In genomic region chr12:50241178-50241577, GRCh38 we compare ENCODE assay signal across 1 cellular context.
A peak's percentile ranks its signal among the peaks of the same experiment; 100 is the strongest.
TF ChIP-seq lines count a peak whose summit lies in the region.

No MANE protein-coding gene starts in this region.

TF ChIP-seq in HepG2, 621 proteins besides CTCF, POLR2A, EP300 and RAD21 (continued from another document and continues in another):
- TF ChIP-seq ARNTL (CRISPR knock-in tag; IDR thresholded peaks at IDR 0.05) (no peak), STAG1 (CRISPR knock-in tag; IDR thresholded peaks at IDR 0.05) (no peak), CSRNP2 (CRISPR knock-in tag; conservative IDR thresholded peaks at IDR 0.05; ENCODE audit: low read depth) (no peak), GTF2F1 (IDR thresholded peaks at IDR 0.05; ENCODE audit: low read length) (no peak), MXD4 (CRISPR knock-in tag; IDR thresholded peaks at IDR 0.05) (no peak), KMT2B (CRISPR knock-in tag; IDR thresholded peaks at IDR 0.05) (peak; percentile 19; the same call in 1 of the 2 replicates), ZGPAT (CRISPR knock-in tag; IDR thresholded peaks at IDR 0.05) (peak; percentile 39; the same call in 1 of the 2 replicates), RELA (CRISPR knock-in tag; IDR thresholded peaks at IDR 0.05) (no peak), GABPA (IDR thresholded peaks at IDR 0.05; ENCODE audit: low read depth, low read length) (no peak), GABPA (CRISPR knock-in tag; IDR thresholded peaks at IDR 0.05; ENCODE audit: low read depth) (no peak), HCFC1 (IDR thresholded peaks at IDR 0.05; ENCODE audit: low read depth, low read length) (no peak), ZNF280D (CRISPR knock-in tag; IDR thresholded peaks at IDR 0.05) (no peak), ZNF75D (CRISPR knock-in tag; IDR thresholded peaks at IDR 0.05; ENCODE audit: borderline replicate concordance) (no peak), ZNF530 (CRISPR knock-in tag; IDR thresholded peaks at IDR 0.05; ENCODE audit: low read depth) (no peak), ZNF577 (CRISPR knock-in tag; IDR thresholded peaks at IDR 0.05; ENCODE audit: borderline replicate concordance, low read depth) (no peak), ATM (IDR thresholded peaks at IDR 0.05; ENCODE audit: borderline replicate concordance) (no peak), FOXA1 (IDR thresholded peaks at IDR 0.05) (peak; percentile 97), FOXA1 (CRISPR knock-in tag; IDR thresholded peaks at IDR 0.05) (peak; percentile 97), ZNF549 (CRISPR knock-in tag; IDR thresholded peaks at IDR 0.05) (no peak), TARDBP (CRISPR knock-in tag; IDR thresholded peaks at IDR 0.05) (peak; percentile 23; the same call in 1 of the 2 replicates), SYNCRIP (IDR thresholded peaks at IDR 0.05; ENCODE audit: insufficient read depth, low read depth, low read length) (no peak), THAP11 (CRISPR knock-in tag; IDR thresholded peaks at IDR 0.05) (peak; percentile 33; the same call in 1 of the 2 replicates), TBP (CRISPR knock-in tag; IDR thresholded peaks at IDR 0.05) (no peak), XRCC5 (optimal IDR thresholded peaks at IDR 0.05; ENCODE audit: low read length) (no peak), ZNF350 (CRISPR knock-in tag; IDR thresholded peaks at IDR 0.05; ENCODE audit: borderline replicate concordance, low read depth) (no peak), ZC3H13 (CRISPR knock-in tag; IDR thresholded peaks at IDR 0.05) (no peak), RBM22 (optimal IDR thresholded peaks at IDR 0.05; ENCODE audit: low read length) (no peak), AKAP8 (CRISPR knock-in tag; IDR thresholded peaks at IDR 0.05) (no peak), SOX5 (CRISPR knock-in tag; IDR thresholded peaks at IDR 0.05; ENCODE audit: borderline replicate concordance) (peak; percentile 63; the same call in 1 of the 2 replicates), RCOR2 (CRISPR knock-in tag; IDR thresholded peaks at IDR 0.05) (no peak; the same call in 1 of the 2 replicates), ZNF296 (CRISPR knock-in tag; conservative IDR thresholded peaks at IDR 0.05) (no peak), FOXM1 (CRISPR knock-in tag; IDR thresholded peaks at IDR 0.05) (no peak), EZH2 (conservative IDR thresholded peaks at IDR 0.05; ENCODE audit: low read depth, low read length) (no peak), ZNF598 (CRISPR knock-in tag; IDR thresholded peaks at IDR 0.05; ENCODE audit: borderline replicate concordance) (no peak), ZNF281 (CRISPR knock-in tag; IDR thresholded peaks at IDR 0.05; ENCODE audit: borderline replicate concordance) (no peak), ZNF607 (CRISPR knock-in tag; IDR thresholded peaks at IDR 0.05; ENCODE audit: borderline replicate concordance) (no peak), ELF1 (CRISPR knock-in tag; IDR thresholded peaks at IDR 0.05) (no peak), MEIS1 (CRISPR knock-in tag; IDR thresholded peaks at IDR 0.05; ENCODE audit: borderline replicate concordance) (no peak), MAF1 (CRISPR knock-in tag; IDR thresholded peaks at IDR 0.05; ENCODE audit: borderline replicate concordance) (no peak), RFX5 (IDR thresholded peaks at IDR 0.05; ENCODE audit: low read depth, low read length) (no peak), ZNF670 (CRISPR knock-in tag; IDR thresholded peaks at IDR 0.05; ENCODE audit: borderline replicate concordance) (no peak), ZNF333 (CRISPR knock-in tag; IDR thresholded peaks at IDR 0.05; ENCODE audit: borderline replicate concordance) (no peak), MED8 (CRISPR knock-in tag; IDR thresholded peaks at IDR 0.05; ENCODE audit: insufficient replicate concordance) (no peak), TSC22D2 (CRISPR knock-in tag; IDR thresholded peaks at IDR 0.05; ENCODE audit: borderline replicate concordance) (no peak), ISL2 (CRISPR knock-in tag; IDR thresholded peaks at IDR 0.05) (peak; percentile 80), ZNF484 (CRISPR knock-in tag; IDR thresholded peaks at IDR 0.05; ENCODE audit: borderline replicate concordance, low read depth) (no peak), HMGA1 (CRISPR knock-in tag; conservative IDR thresholded peaks at IDR 0.05) (no peak), MLLT10 (CRISPR knock-in tag; IDR thresholded peaks at IDR 0.05) (no peak), ZFYVE20 (CRISPR knock-in tag; IDR thresholded peaks at IDR 0.05; ENCODE audit: borderline replicate concordance, low read depth) (no peak), ZBTB44 (CRISPR knock-in tag; IDR thresholded peaks at IDR 0.05) (no peak), ZBTB20 (CRISPR knock-in tag; IDR thresholded peaks at IDR 0.05; ENCODE audit: borderline replicate concordance, low read depth) (no peak), SRF (IDR thresholded peaks at IDR 0.05; ENCODE audit: low read depth, low read length) (no peak)
- TF ChIP-seq, protein P1, sequence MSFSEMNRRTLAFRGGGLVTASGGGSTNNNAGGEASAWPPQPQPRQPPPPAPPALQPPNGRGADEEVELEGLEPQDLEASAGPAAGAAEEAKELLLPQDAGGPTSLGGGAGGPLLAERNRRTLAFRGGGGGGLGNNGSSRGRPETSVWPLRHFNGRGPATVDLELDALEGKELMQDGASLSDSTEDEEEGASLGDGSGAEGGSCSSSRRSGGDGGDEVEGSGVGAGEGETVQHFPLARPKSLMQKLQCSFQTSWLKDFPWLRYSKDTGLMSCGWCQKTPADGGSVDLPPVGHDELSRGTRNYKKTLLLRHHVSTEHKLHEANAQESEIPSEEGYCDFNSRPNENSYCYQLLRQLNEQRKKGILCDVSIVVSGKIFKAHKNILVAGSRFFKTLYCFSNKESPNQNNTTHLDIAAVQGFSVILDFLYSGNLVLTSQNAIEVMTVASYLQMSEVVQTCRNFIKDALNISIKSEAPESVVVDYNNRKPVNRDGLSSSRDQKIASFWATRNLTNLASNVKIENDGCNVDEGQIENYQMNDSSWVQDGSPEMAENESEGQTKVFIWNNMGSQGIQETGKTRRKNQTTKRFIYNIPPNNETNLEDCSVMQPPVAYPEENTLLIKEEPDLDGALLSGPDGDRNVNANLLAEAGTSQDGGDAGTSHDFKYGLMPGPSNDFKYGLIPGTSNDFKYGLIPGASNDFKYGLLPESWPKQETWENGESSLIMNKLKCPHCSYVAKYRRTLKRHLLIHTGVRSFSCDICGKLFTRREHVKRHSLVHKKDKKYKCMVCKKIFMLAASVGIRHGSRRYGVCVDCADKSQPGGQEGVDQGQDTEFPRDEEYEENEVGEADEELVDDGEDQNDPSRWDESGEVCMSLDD (CRISPR knock-in tag; IDR thresholded peaks at IDR 0.05; ENCODE audit: borderline replicate concordance) = no peak
- TF ChIP-seq, protein P2, sequence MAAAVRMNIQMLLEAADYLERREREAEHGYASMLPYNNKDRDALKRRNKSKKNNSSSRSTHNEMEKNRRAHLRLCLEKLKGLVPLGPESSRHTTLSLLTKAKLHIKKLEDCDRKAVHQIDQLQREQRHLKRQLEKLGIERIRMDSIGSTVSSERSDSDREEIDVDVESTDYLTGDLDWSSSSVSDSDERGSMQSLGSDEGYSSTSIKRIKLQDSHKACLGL (CRISPR knock-in tag; IDR thresholded peaks at IDR 0.05) = no peak
- TF ChIP-seq, protein P3, sequence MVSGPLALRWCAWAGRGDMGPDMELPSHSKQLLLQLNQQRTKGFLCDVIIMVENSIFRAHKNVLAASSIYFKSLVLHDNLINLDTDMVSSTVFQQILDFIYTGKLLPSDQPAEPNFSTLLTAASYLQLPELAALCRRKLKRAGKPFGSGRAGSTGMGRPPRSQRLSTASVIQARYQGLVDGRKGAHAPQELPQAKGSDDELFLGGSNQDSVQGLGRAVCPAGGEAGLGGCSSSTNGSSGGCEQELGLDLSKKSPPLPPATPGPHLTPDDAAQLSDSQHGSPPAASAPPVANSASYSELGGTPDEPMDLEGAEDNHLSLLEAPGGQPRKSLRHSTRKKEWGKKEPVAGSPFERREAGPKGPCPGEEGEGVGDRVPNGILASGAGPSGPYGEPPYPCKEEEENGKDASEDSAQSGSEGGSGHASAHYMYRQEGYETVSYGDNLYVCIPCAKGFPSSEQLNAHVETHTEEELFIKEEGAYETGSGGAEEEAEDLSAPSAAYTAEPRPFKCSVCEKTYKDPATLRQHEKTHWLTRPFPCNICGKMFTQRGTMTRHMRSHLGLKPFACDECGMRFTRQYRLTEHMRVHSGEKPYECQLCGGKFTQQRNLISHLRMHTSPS (CRISPR knock-in tag; IDR thresholded peaks at IDR 0.05; ENCODE audit: low read depth) = no peak
- TF ChIP-seq, protein P4, sequence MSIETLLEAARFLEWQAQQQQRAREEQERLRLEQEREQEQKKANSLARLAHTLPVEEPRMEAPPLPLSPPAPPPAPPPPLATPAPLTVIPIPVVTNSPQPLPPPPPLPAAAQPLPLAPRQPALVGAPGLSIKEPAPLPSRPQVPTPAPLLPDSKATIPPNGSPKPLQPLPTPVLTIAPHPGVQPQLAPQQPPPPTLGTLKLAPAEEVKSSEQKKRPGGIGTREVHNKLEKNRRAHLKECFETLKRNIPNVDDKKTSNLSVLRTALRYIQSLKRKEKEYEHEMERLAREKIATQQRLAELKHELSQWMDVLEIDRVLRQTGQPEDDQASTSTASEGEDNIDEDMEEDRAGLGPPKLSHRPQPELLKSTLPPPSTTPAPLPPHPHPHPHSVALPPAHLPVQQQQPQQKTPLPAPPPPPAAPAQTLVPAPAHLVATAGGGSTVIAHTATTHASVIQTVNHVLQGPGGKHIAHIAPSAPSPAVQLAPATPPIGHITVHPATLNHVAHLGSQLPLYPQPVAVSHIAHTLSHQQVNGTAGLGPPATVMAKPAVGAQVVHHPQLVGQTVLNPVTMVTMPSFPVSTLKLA (IDR thresholded peaks at IDR 0.05) = no peak
